In the genomic region with DNA sequence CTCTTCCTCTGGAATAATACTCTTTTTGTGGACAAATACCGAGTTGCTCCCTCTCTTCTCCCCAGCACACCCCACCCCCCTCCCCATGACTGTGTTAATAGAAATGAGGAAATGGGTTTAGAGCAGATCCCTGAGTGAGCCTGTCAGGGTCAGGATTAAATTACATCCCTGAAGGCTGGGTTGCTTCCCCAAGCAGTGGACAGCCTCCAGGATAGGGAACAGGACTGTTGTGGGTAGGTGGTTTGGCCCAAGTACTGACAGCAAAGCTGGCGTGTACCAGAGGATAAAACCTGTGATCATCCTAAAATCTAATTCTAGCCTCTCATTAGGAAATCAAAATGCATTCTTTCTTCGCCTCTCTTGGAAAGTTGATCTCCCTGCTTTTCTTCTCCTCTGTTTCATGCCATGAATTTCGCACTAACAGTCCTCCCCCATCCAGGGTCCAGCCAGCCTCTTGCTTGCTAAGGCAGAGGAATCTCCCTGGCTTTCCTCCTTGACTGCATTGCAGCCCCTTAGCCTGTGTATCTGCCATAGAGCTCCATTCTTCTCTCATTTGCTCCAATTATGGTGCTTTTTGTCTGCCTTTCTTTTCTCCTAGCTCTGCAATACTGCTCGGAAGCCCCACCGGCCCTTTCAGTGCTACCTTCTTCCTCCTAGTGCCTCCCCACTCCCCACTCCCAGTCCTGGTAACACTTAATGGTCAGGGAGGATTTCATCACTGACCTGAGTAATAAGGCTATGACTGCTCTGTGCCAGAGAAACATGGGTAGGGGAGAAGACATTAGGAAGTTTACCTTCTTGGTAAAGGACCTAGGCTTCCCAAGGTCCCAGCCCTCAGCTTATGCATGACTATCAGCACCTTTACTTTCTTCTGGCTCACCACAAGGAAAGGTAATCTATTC, we compare ENCODE assay signal across 12 cellular contexts. TPM values are rescaled to one million over a fixed set of nuclear protein-coding genes. Genes with fewer than 3 reads are reported as not detected.
DNase-seq lines count a peak whose midpoint lies in the region; ATAC-seq and TF ChIP-seq lines count a peak whose summit lies in the region.
"Had no signal": no experiment of that assay in that cellular context is flagged by ENCODE, and none has a peak within 500 bp of the region (broad histone marks: within the 10 kb centered on the region; RNA-seq: fewer than 3 reads in every experiment).

No MANE protein-coding gene starts in this region.

- in situ Hi-C loops in gastrocnemius medialis (cut with MboI; ENCODE audit: low sequenced_read_pairs in 4 of 4), result no loop called here

- no peak overlapping the region for H3K9ac ChIP-seq in fibroblast of lung (ENCODE audit: insufficient read depth, low read length)

- H3F3A ChIP-seq in GM23338 (replicated peaks; ENCODE audit: low read depth), result no peaks in the 10 kb centered on the region; the same call in 1 of the 2 replicates

- H3K36me3 ChIP-seq in GM23338 (ENCODE audit: insufficient read depth) (no peaks in the 10 kb centered on the region), fibroblast of lung (ENCODE audit: control insufficient read depth, insufficient read depth, low read length) (no peaks in the 10 kb centered on the region), gastrocnemius medialis (no peaks in the 10 kb centered on the region)
- H3K36me3 ChIP-seq: suprapubic skin had no signal

- H4K20me1 ChIP-seq in GM23338 (replicated peaks; ENCODE audit: insufficient read depth) (peaks cover 49% of the 10 kb centered on the region), fibroblast of lung (ENCODE audit: control insufficient read depth, extremely low read depth, insufficient read depth, low read length) (no peaks in the 10 kb centered on the region)

- H3K4me1 ChIP-seq in GM23338 (ENCODE audit: insufficient read depth), result peaks cover 52% of the 10 kb centered on the region
- peaks cover 6% of the 10 kb centered on the region for H3K4me1 ChIP-seq in fibroblast of lung (ENCODE audit: control insufficient read depth, extremely low read depth, insufficient read depth, low read length)
- H3K4me1 ChIP-seq in gastrocnemius medialis, result peaks cover 3 to 43% of the 10 kb centered on the region in 2 donors

- H2AFZ ChIP-seq in GM23338 (no peak overlapping the region), fibroblast of lung (ENCODE audit: low read length) (no peak overlapping the region)

- TF ChIP-seq POLR2A in gastrocnemius medialis (IDR thresholded peaks at IDR 0.05), result no peak

- peaks cover 5% of the 10 kb centered on the region for H3K36me3 Mint-ChIP-seq in GM23338 (ENCODE audit: low read depth)

- no peaks in the 10 kb centered on the region for H3K9me3 Mint-ChIP-seq in GM23338
- H3K9me3 Mint-ChIP-seq: activated T-helper 17 cell treated with anti-CD3 and anti-CD28 coated beads, Interleukin-2, amount 50 U/mL, for 72 hours; mesothelial cell of epicardium had no signal

- H3K27ac ChIP-seq in GM23338 (ENCODE audit: low read depth) (no peak overlapping the region; the same call in 1 of the 2 replicates), fibroblast of lung (ENCODE audit: insufficient read depth, low read length) (no peak overlapping the region), gastrocnemius medialis (peak overlapping the region in 3 of 4 donors; percentile 37 to 76 (median 68))
- H3K27ac ChIP-seq: suprapubic skin had no signal

- intact Hi-C loops in gastrocnemius medialis (cut with DNase I; ENCODE audit: low total_unique reads), result no loop called here

- H3K9me3 ChIP-seq in fibroblast of lung (ENCODE audit: control insufficient read depth, insufficient read depth, low read depth, low read length), result no peaks in the 10 kb centered on the region
- no peaks in the 10 kb centered on the region for H3K9me3 ChIP-seq in gastrocnemius medialis
- H3K9me3 ChIP-seq: suprapubic skin had no signal

- TF ChIP-seq CTCF in GM23338 (conservative IDR thresholded peaks at IDR 0.05; ENCODE audit: low read depth in 2 of 2) (no peak), fibroblast of lung (conservative IDR thresholded peaks at IDR 0.05 in 1 of 2, IDR thresholded peaks at IDR 0.05 in 1 of 2; ENCODE audit: low read depth in 1 of 2, low read length in 2 of 2) (no peak), gastrocnemius medialis (IDR thresholded peaks at IDR 0.05 in 4 of 5, conservative IDR thresholded peaks at IDR 0.05 in 1 of 5) (no peak), GM20000 (IDR thresholded peaks at IDR 0.05; ENCODE audit: extremely low read depth, missing control alignments) (no peak)

- no peak overlapping the region for H3K4me3 Mint-ChIP-seq in GM23338
- H3K4me3 Mint-ChIP-seq: activated T-helper 17 cell treated with anti-CD3 and anti-CD28 coated beads, Interleukin-2, amount 50 U/mL, for 72 hours; mesothelial cell of epicardium had no signal

- H3K4me3 ChIP-seq in GM23338 (no peak overlapping the region), fibroblast of lung (replicated peaks in 1 of 4; ENCODE audit: control extremely low read depth in 1 of 4, insufficient read depth in 1 of 4, low read depth in 3 of 4, low read length in 4 of 4) (no peak overlapping the region), gastrocnemius medialis (no peak overlapping the region)
- H3K4me3 ChIP-seq: suprapubic skin had no signal

- H3K27me3 Mint-ChIP-seq in GM23338 (ENCODE audit: insufficient read depth, low read depth, poor library complexity), result peaks cover 5% of the 10 kb centered on the region
- H3K27me3 Mint-ChIP-seq: activated T-helper 17 cell treated with anti-CD3 and anti-CD28 coated beads, Interleukin-2, amount 50 U/mL, for 72 hours had no signal

- H3K27me3 ChIP-seq in GM23338 (ENCODE audit: insufficient read depth) (no peaks in the 10 kb centered on the region), fibroblast of lung (ENCODE audit: control insufficient read depth, insufficient read depth, low read length) (no peaks in the 10 kb centered on the region), gastrocnemius medialis (no peaks in the 10 kb centered on the region)
- H3K27me3 ChIP-seq: suprapubic skin had no signal

- no peak; the same call in 2 of the 3 replicates for ATAC-seq in GM23338
- peak; percentile 85 to 93 for ATAC-seq in gastrocnemius medialis
- ATAC-seq: activated T-helper 17 cell treated with anti-CD3 and anti-CD28 coated beads, Interleukin-2, amount 50 U/mL, for 72 hours had no signal

- H3K4me2 ChIP-seq in GM23338, result peak overlapping the region; percentile 40; the same call in 1 of the 2 replicates
- H3K4me2 ChIP-seq in fibroblast of lung (ENCODE audit: extremely low read depth, insufficient read depth, low read length), result no peak overlapping the region

- H3K4me1 Mint-ChIP-seq in GM23338, result peaks cover 80% of the 10 kb centered on the region

- DNase-seq in GM23338 (ENCODE audit: low spot score) (no peak), SK-N-DZ (ENCODE audit: low spot score) (peak; percentile 17), fibroblast of lung (ENCODE audit: low read depth in 2 of 2) (peak; percentile 66 to 85), gastrocnemius medialis (peak; percentile 51 to 75), GM20000 (ENCODE audit: low spot score) (no peak), NCI-H146 (lab: John Stamatoyannopoulos, UW) (no peak), NCI-H2227 (lab: John Stamatoyannopoulos, UW; ENCODE audit: unreplicated experiment) (no peak)
- DNase-seq in activated CD8-positive, alpha-beta memory T cell treated with anti-CD3 and anti-CD28 coated beads, Interleukin-2, amount 50 U/mL, for 48 hours, result no peak
- DNase-seq: NCI-H1417 treated with DMSO at 0.1 percent for 48 hours had no signal

- H3K27ac Mint-ChIP-seq in GM23338, result no peak overlapping the region; the same call in 1 of the 2 replicates
- H3K27ac Mint-ChIP-seq: activated T-helper 17 cell treated with anti-CD3 and anti-CD28 coated beads, Interleukin-2, amount 50 U/mL, for 72 hours; mesothelial cell of epicardium had no signal

- peaks cover 39% of the 10 kb centered on the region for H3K79me2 ChIP-seq in GM23338 (replicated peaks; ENCODE audit: insufficient read depth)
- no peaks in the 10 kb centered on the region for H3K79me2 ChIP-seq in fibroblast of lung (ENCODE audit: control insufficient read depth, insufficient read depth, low read length)

- H3K9me2 ChIP-seq in GM23338 (ENCODE audit: insufficient read depth), result no peaks in the 10 kb centered on the region

TF ChIP-seq in GM23338, 12 proteins besides CTCF, POLR2A, EP300 and RAD21:
- TF ChIP-seq STAT1 (IDR thresholded peaks at IDR 0.05; ENCODE audit: unreplicated experiment) (no peak), CREB1 (CRISPR knock-in tag; IDR thresholded peaks at IDR 0.05; ENCODE audit: low read depth) (no peak), EZH2 (IDR thresholded peaks at IDR 0.05; ENCODE audit: low read depth, unreplicated experiment) (no peak), NANOG (IDR thresholded peaks at IDR 0.05; ENCODE audit: borderline replicate concordance) (no peak), EZH2phosphoT487 (IDR thresholded peaks at IDR 0.05; ENCODE audit: unreplicated experiment) (no peak), JUNB (IDR thresholded peaks at IDR 0.05; ENCODE audit: unreplicated experiment) (no peak), POLR2AphosphoS5 (IDR thresholded peaks at IDR 0.05; ENCODE audit: low read depth) (no peak)
- TF ChIP-seq, protein P1, sequence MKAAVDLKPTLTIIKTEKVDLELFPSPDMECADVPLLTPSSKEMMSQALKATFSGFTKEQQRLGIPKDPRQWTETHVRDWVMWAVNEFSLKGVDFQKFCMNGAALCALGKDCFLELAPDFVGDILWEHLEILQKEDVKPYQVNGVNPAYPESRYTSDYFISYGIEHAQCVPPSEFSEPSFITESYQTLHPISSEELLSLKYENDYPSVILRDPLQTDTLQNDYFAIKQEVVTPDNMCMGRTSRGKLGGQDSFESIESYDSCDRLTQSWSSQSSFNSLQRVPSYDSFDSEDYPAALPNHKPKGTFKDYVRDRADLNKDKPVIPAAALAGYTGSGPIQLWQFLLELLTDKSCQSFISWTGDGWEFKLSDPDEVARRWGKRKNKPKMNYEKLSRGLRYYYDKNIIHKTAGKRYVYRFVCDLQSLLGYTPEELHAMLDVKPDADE (IDR thresholded peaks at IDR 0.05), result no peak

RNA-seq across cellular contexts. Expression of a gene that starts 8.4 kb away (rescaled TPM):
- 3.6 and 5.2 TPM in 2 replicates for total RNA-seq in GM23338 (2014; rRNA removed; shearing (Covaris generic))
- polyA plus RNA-seq in GM23338 (2016; fragmentation: Nextera tagmentation; extraction: Ambion mirVana) (1.7 and 1.9 TPM in 2 replicates), fibroblast of lung (0.20 and 0.96 TPM in 2 replicates)
- 1.4 and 1.9 TPM in 2 replicates for polyA plus RNA-seq in SK-N-DZ (2014; cell fraction: cytosol; rRNA removed)
- polyA plus RNA-seq in SK-N-DZ (2014; cell fraction: nucleus; rRNA removed), result 1.4 and 1.9 TPM in 2 replicates
- total RNA-seq in fibroblast of lung (0.26 and 0.33 TPM in 2 replicates), gastrocnemius medialis (1 to 10 TPM in 1 of 4 donors, under 1 TPM in 3; 0.29 to 4.3 (median 0.96) TPM)
- polyA plus RNA-seq in fibroblast of lung (2012), result 0.12 and 0.96 TPM in 2 replicates
- 0.59 and 3.3 TPM in 2 replicates for polyA minus RNA-seq in fibroblast of lung (ENCODE audit: low replicate concordance)

Comparison
In these comparisons a context has a peak if more than half of its experiments do, and no peak if none do; other contexts are left out.
1. DNase-seq: peak in SK-N-DZ (single experiment), fibroblast of lung (2 of 2) and gastrocnemius medialis (2 of 2); none in GM23338 (single experiment), GM20000 (single experiment), NCI-H146 (single experiment), activated CD8-positive, alpha-beta memory T cell treated with anti-CD3 and anti-CD28 coated beads, Interleukin-2, amount 50 U/mL, for 48 hours (single experiment) and NCI-H2227 (single experiment).
2. H3K27ac ChIP-seq: peak in gastrocnemius medialis (3 of 4); none in GM23338 (single experiment) and fibroblast of lung (single experiment).